7 cellular contexts compared by ENCODE assay signal in genomic region chr5:15013654-15014463, GRCh38.
DNase-seq lines count a peak whose midpoint lies in the region; ATAC-seq and TF ChIP-seq lines count a peak whose summit lies in the region.

No MANE protein-coding gene starts in this region.

- no peaks in the 10 kb centered on the region for H3K4me1 Mint-ChIP-seq in stimulated activated effector memory CD8-positive, alpha-beta T cell treated with anti-CD3 and anti-CD28 coated beads, Interleukin-12 subunit alpha, Interleukin-12 subunit beta, amount 100 ng/mL, for 72 hours

- H3K4me3 ChIP-seq in GM12865 (ENCODE audit: low read depth, low read length) (no peak overlapping the region), ascending aorta (no peak overlapping the region)

- H3K27me3 ChIP-seq in ascending aorta = no peaks in the 10 kb centered on the region

- no peaks in the 10 kb centered on the region for H3K9me3 ChIP-seq in ascending aorta

- H3K36me3 ChIP-seq in ascending aorta = no peaks in the 10 kb centered on the region

- H3K36me3 Mint-ChIP-seq in stimulated activated effector memory CD8-positive, alpha-beta T cell treated with anti-CD3 and anti-CD28 coated beads, Interleukin-12 subunit alpha, Interleukin-12 subunit beta, amount 100 ng/mL, for 72 hours = no peaks in the 10 kb centered on the region

- TF ChIP-seq CTCF in GM12865 (IDR thresholded peaks at IDR 0.05; ENCODE audit: insufficient read depth, low read depth, low read length, missing control alignments) = peak; percentile 50
- TF ChIP-seq CTCF in ascending aorta (IDR thresholded peaks at IDR 0.05) = peak; percentile 56 to 73 (median 62)

- DNase-seq in GM12865 (ENCODE audit: low read depth) (peak; percentile 28), NCI-H2227 treated with DMSO at 0.1 percent for 48 hours (lab: John Stamatoyannopoulos, UW) (peak; percentile 35), ascending aorta (ENCODE audit: low spot score in 2 of 2) (no peak), hepatic stellate cell (ENCODE audit: low spot score) (peak; percentile 52)
- DNase-seq in stimulated activated effector memory CD8-positive, alpha-beta T cell treated with anti-CD3 and anti-CD28 coated beads, Interleukin-12 subunit alpha, Interleukin-12 subunit beta, amount 100 ng/mL, for 72 hours (ENCODE audit: low spot score in 2 of 2) = no peak

- intact Hi-C loops in ascending aorta (cut with DNase I) = loop anchor here (1.0 to 5.0 kb wide), 2 partner anchors 67 to 287 kb away; no protein-coding TSS in a partner anchor

- H3K4me3 Mint-ChIP-seq in stimulated activated effector memory CD8-positive, alpha-beta T cell treated with anti-CD3 and anti-CD28 coated beads, Interleukin-12 subunit alpha, Interleukin-12 subunit beta, amount 100 ng/mL, for 72 hours = no peak overlapping the region

- ATAC-seq in HG03039 (IDR thresholded peaks at IDR 0.05; ENCODE audit: unreplicated experiment) (peak; percentile 66), GM21447 (IDR thresholded peaks at IDR 0.05; ENCODE audit: unreplicated experiment) (no peak)
- ATAC-seq in stimulated activated effector memory CD8-positive, alpha-beta T cell treated with anti-CD3 and anti-CD28 coated beads, Interleukin-12 subunit alpha, Interleukin-12 subunit beta, amount 100 ng/mL, for 72 hours = peak; percentile 55

- H3K9me3 Mint-ChIP-seq in stimulated activated effector memory CD8-positive, alpha-beta T cell treated with anti-CD3 and anti-CD28 coated beads, Interleukin-12 subunit alpha, Interleukin-12 subunit beta, amount 100 ng/mL, for 72 hours = no peaks in the 10 kb centered on the region

- H3K27ac ChIP-seq in ascending aorta = no peak overlapping the region

- peaks cover 6 to 14% of the 10 kb centered on the region in 2 donors for H3K4me1 ChIP-seq in ascending aorta

- no peak overlapping the region for H3K27ac Mint-ChIP-seq in stimulated activated effector memory CD8-positive, alpha-beta T cell treated with anti-CD3 and anti-CD28 coated beads, Interleukin-12 subunit alpha, Interleukin-12 subunit beta, amount 100 ng/mL, for 72 hours

Comparison
In these comparisons a context has a peak if more than half of its experiments do, and no peak if none do; other contexts are left out.
1. DNase-seq: peak in GM12865 (single experiment), NCI-H2227 treated with DMSO at 0.1 percent for 48 hours (single experiment) and hepatic stellate cell (single experiment); none in ascending aorta (0 of 2) and stimulated activated effector memory CD8-positive, alpha-beta T cell treated with anti-CD3 and anti-CD28 coated beads, Interleukin-12 subunit alpha, Interleukin-12 subunit beta, amount 100 ng/mL, for 72 hours (0 of 2).